ENCODE assay signal across 16 cellular contexts in genomic region chr11:77560605-77561004, GRCh38. TPM values are rescaled to one million over a fixed set of nuclear protein-coding genes. Genes with fewer than 3 reads are reported as not detected.
A peak's percentile ranks its signal among the peaks of the same experiment; 100 is the strongest.
DNase-seq lines count a peak whose midpoint lies in the region; ATAC-seq and TF ChIP-seq lines count a peak whose summit lies in the region.
"Had no signal": no experiment of that assay in that cellular context is flagged by ENCODE, and none has a peak within 500 bp of the region (broad histone marks: within the 10 kb centered on the region; RNA-seq: fewer than 3 reads in every experiment).

No MANE protein-coding gene starts in this region.

- H2AFZ ChIP-seq in MM.1S (ENCODE audit: low read length): no peak overlapping the region

- H3K27ac ChIP-seq in RWPE1 (peak overlapping the region; percentile 63), MM.1S (ENCODE audit: low read length) (no peak overlapping the region)
- H3K27ac ChIP-seq: 22Rv1, esophagus muscularis mucosa, tibial nerve had no signal

- H3K9me3 Mint-ChIP-seq in stimulated activated effector memory CD8-positive, alpha-beta T cell treated with anti-CD3 and anti-CD28 coated beads, Interleukin-12 subunit alpha, Interleukin-12 subunit beta, amount 100 ng/mL, for 72 hours: peaks cover 4% of the 10 kb centered on the region
- H3K9me3 Mint-ChIP-seq in progenitor cell of endocrine pancreas (ENCODE audit: low read depth): peaks cover 20% of the 10 kb centered on the region

- DNase-seq in DMS53 (lab: John Stamatoyannopoulos, UW): peak; percentile 26
- DNase-seq in DMS53 treated with DMSO at 0.1 percent for 48 hours (lab: John Stamatoyannopoulos, UW; ENCODE audit: unreplicated experiment): no peak
- peak; percentile 60 for DNase-seq in RWPE1 (ENCODE audit: low spot score)
- DNase-seq in fibroblast of mammary gland (ENCODE audit: low read depth): peak; percentile 62
- DNase-seq in stimulated activated effector memory CD8-positive, alpha-beta T cell treated with anti-CD3 and anti-CD28 coated beads, Interleukin-12 subunit alpha, Interleukin-12 subunit beta, amount 100 ng/mL, for 72 hours (ENCODE audit: low spot score in 2 of 2): peak in 1 of 2 donors; percentile 22
- DNase-seq in MM.1S: no peak
- no peak for DNase-seq in progenitor cell of endocrine pancreas (ENCODE audit: low spot score, unreplicated experiment)
- no peak for DNase-seq in stimulated activated naive CD8-positive, alpha-beta T cell treated with anti-CD3 and anti-CD28 coated beads, Interleukin-15, Interleukin-2, amounts not matched to agents 100 U/mL and 50 U/mL, for 24 hours
- DNase-seq: activated CD4-positive, alpha-beta T cell treated with anti-CD3 and anti-CD28 coated beads, Interleukin-2, amount 50 U/mL, for 1 hour; cerebellar nuclear complex; DMS79; kidney had no signal

- H3K4me1 Mint-ChIP-seq in stimulated activated effector memory CD8-positive, alpha-beta T cell treated with anti-CD3 and anti-CD28 coated beads, Interleukin-12 subunit alpha, Interleukin-12 subunit beta, amount 100 ng/mL, for 72 hours: no peaks in the 10 kb centered on the region
- peaks cover 4% of the 10 kb centered on the region for H3K4me1 Mint-ChIP-seq in progenitor cell of endocrine pancreas (ENCODE audit: low read depth)
- H3K4me1 Mint-ChIP-seq: neural crest cell had no signal

- CTCF ChIA-PET in RWPE1 (lab: Yijun Ruan, JAX): interaction anchor here (0.7 kb wide), 1 partner anchor 1161 kb away, joined by 3 read pairs; no protein-coding TSS in a partner anchor

- no peak overlapping the region for H3K4me3 Mint-ChIP-seq in stimulated activated effector memory CD8-positive, alpha-beta T cell treated with anti-CD3 and anti-CD28 coated beads, Interleukin-12 subunit alpha, Interleukin-12 subunit beta, amount 100 ng/mL, for 72 hours
- H3K4me3 Mint-ChIP-seq in progenitor cell of endocrine pancreas (ENCODE audit: low read depth): no peak overlapping the region
- H3K4me3 Mint-ChIP-seq: neural crest cell had no signal

- H3K36me3 Mint-ChIP-seq in stimulated activated effector memory CD8-positive, alpha-beta T cell treated with anti-CD3 and anti-CD28 coated beads, Interleukin-12 subunit alpha, Interleukin-12 subunit beta, amount 100 ng/mL, for 72 hours: no peaks in the 10 kb centered on the region
- H3K36me3 Mint-ChIP-seq in progenitor cell of endocrine pancreas (ENCODE audit: insufficient read depth): peaks cover 1% of the 10 kb centered on the region

- H3K9ac ChIP-seq in MM.1S (ENCODE audit: low read length): no peak overlapping the region

- H3K9me3 ChIP-seq in MM.1S (replicated peaks; ENCODE audit: insufficient read depth, low read length): no peaks in the 10 kb centered on the region
- H3K9me3 ChIP-seq: esophagus muscularis mucosa had no signal

- TF ChIP-seq CTCF in RWPE1 (conservative IDR thresholded peaks at IDR 0.05; ENCODE audit: low read depth): no peak
- TF ChIP-seq CTCF in fibroblast of mammary gland (conservative IDR thresholded peaks at IDR 0.05; ENCODE audit: control insufficient read depth, insufficient read depth, low read depth, low read length): no peak
- no peak for TF ChIP-seq CTCF in MM.1S (IDR thresholded peaks at IDR 0.05; ENCODE audit: low read length)
- TF ChIP-seq CTCF in progenitor cell of endocrine pancreas (IDR thresholded peaks at IDR 0.05; ENCODE audit: unreplicated experiment): no peak

- no peak overlapping the region for H3K4me2 ChIP-seq in MM.1S (ENCODE audit: low read depth, low read length)

- H3K4me3 ChIP-seq in fibroblast of mammary gland (ENCODE audit: control insufficient read depth, low read depth, low read length) (no peak overlapping the region), MM.1S (ENCODE audit: low read length) (no peak overlapping the region)
- H3K4me3 ChIP-seq: esophagus muscularis mucosa, tibial nerve had no signal

- H3K9me2 ChIP-seq in MM.1S (replicated peaks; ENCODE audit: insufficient read depth, low read length): no peaks in the 10 kb centered on the region

- H3K27me3 ChIP-seq in MM.1S (replicated peaks; ENCODE audit: insufficient read depth, low read length): no peaks in the 10 kb centered on the region
- H3K27me3 ChIP-seq: esophagus muscularis mucosa, tibial nerve had no signal

- peak; percentile 36 for ATAC-seq in stimulated activated effector memory CD8-positive, alpha-beta T cell treated with anti-CD3 and anti-CD28 coated beads, Interleukin-12 subunit alpha, Interleukin-12 subunit beta, amount 100 ng/mL, for 72 hours
- ATAC-seq in stimulated activated naive CD8-positive, alpha-beta T cell treated with anti-CD3 and anti-CD28 coated beads, Interleukin-15, Interleukin-2, amounts not matched to agents 100 U/mL and 50 U/mL, for 24 hours: no peak

- no peaks in the 10 kb centered on the region for H4K20me1 ChIP-seq in MM.1S (ENCODE audit: insufficient read depth, low read length)

- H3K27ac Mint-ChIP-seq in stimulated activated effector memory CD8-positive, alpha-beta T cell treated with anti-CD3 and anti-CD28 coated beads, Interleukin-12 subunit alpha, Interleukin-12 subunit beta, amount 100 ng/mL, for 72 hours: no peak overlapping the region
- no peak overlapping the region for H3K27ac Mint-ChIP-seq in progenitor cell of endocrine pancreas

- no peaks in the 10 kb centered on the region for H3K27me3 Mint-ChIP-seq in progenitor cell of endocrine pancreas

- no peaks in the 10 kb centered on the region for H3K36me3 ChIP-seq in MM.1S (replicated peaks; ENCODE audit: insufficient read depth, low read length)
- H3K36me3 ChIP-seq: esophagus muscularis mucosa, tibial nerve had no signal

- H3K4me1 ChIP-seq in MM.1S (ENCODE audit: low read length): no peaks in the 10 kb centered on the region
- H3K4me1 ChIP-seq: esophagus muscularis mucosa, tibial nerve had no signal

- no peaks in the 10 kb centered on the region for H3K79me2 ChIP-seq in MM.1S (ENCODE audit: low read length)

- no peaks in the 10 kb centered on the region for H3F3A ChIP-seq in MM.1S (ENCODE audit: insufficient read depth, low read length)

- POLR2A ChIA-PET in RWPE1 (lab: Yijun Ruan, JAX; ENCODE audit: low non-redundant PET): no interaction called here

RNA-seq across cellular contexts. Expression of gene AQP11, which starts 29.1 kb away (rescaled TPM):
- total RNA-seq in progenitor cell of endocrine pancreas: 2.2 and 2.3 TPM in 2 replicates

Comparison
In these comparisons a context has a peak if more than half of its experiments do, and no peak if none do; other contexts are left out.
1. DNase-seq: peak in DMS53 (single experiment), RWPE1 (single experiment) and fibroblast of mammary gland (single experiment); none in DMS53 treated with DMSO at 0.1 percent for 48 hours (single experiment), MM.1S (single experiment), progenitor cell of endocrine pancreas (single experiment) and stimulated activated naive CD8-positive, alpha-beta T cell treated with anti-CD3 and anti-CD28 coated beads, Interleukin-15, Interleukin-2, amounts not matched to agents 100 U/mL and 50 U/mL, for 24 hours (single experiment).